1 cellular context compared by ENCODE assay signal in the genomic region with DNA sequence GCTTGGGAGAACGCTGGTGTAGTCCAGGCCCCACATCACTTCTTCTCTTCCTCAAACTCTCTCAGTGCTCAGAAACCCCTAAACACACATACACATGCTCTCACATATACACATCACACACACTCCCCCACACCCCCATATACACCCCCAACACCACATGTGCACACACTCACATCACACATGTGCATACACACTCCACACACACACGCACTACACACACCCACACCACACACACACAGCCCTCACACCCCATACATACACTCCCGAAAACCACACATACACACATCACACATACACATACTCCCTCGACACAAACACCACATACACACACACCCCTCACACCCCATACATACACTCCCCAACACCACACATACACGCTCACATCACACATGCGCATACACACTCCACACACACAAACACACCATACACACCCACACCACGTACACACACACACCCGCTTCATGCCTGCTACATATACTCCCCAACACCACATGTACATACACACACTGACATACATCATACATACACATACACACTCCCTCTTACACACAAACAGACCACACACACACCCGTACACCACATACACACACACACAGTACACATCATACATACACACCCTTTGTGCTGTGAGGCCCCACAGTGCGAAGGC.
A peak's percentile ranks its signal among the peaks of the same experiment; 100 is the strongest.
TF ChIP-seq lines count a peak whose summit lies in the region.

No MANE protein-coding gene starts in this region.

TF ChIP-seq in HepG2, 621 proteins besides CTCF, POLR2A, EP300 and RAD21 (continued from another document and continues in another):
- TF ChIP-seq, protein P1, sequence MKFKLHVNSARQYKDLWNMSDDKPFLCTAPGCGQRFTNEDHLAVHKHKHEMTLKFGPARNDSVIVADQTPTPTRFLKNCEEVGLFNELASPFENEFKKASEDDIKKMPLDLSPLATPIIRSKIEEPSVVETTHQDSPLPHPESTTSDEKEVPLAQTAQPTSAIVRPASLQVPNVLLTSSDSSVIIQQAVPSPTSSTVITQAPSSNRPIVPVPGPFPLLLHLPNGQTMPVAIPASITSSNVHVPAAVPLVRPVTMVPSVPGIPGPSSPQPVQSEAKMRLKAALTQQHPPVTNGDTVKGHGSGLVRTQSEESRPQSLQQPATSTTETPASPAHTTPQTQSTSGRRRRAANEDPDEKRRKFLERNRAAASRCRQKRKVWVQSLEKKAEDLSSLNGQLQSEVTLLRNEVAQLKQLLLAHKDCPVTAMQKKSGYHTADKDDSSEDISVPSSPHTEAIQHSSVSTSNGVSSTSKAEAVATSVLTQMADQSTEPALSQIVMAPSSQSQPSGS (CRISPR knock-in tag; IDR thresholded peaks at IDR 0.05) = no peak
- TF ChIP-seq FOSL1 (CRISPR knock-in tag; IDR thresholded peaks at IDR 0.05; ENCODE audit: borderline replicate concordance) (no peak), ASH2L (IDR thresholded peaks at IDR 0.05; ENCODE audit: insufficient read length, low read depth, low read length) (no peak), LCORL (IDR thresholded peaks at IDR 0.05) (0 out of 2 replicates have a peak, but pooled peaks have one; percentile 13), LCORL (CRISPR knock-in tag; IDR thresholded peaks at IDR 0.05) (no peak), ZNF224 (CRISPR knock-in tag; IDR thresholded peaks at IDR 0.05) (no peak), SIN3B (IDR thresholded peaks at IDR 0.05; ENCODE audit: low read length) (no peak), HDAC2 (CRISPR knock-in tag; IDR thresholded peaks at IDR 0.05) (no peak), ZBTB38 (CRISPR knock-in tag; IDR thresholded peaks at IDR 0.05) (peak; percentile 16; the same call in 1 of the 2 replicates), NPAS2 (CRISPR knock-in tag; IDR thresholded peaks at IDR 0.05; ENCODE audit: borderline replicate concordance) (0 out of 2 replicates have a peak, but pooled peaks have one; percentile 66), RORA (CRISPR knock-in tag; IDR thresholded peaks at IDR 0.05) (no peak), FIP1L1 (IDR thresholded peaks at IDR 0.05; ENCODE audit: borderline replicate concordance, insufficient read depth, low read depth, low read length) (no peak), HHEX (CRISPR knock-in tag; IDR thresholded peaks at IDR 0.05) (no peak), NCOA1 (CRISPR knock-in tag; IDR thresholded peaks at IDR 0.05) (no peak), BORCS8-MEF2B (CRISPR knock-in tag; IDR thresholded peaks at IDR 0.05) (no peak), MATR3 (CRISPR knock-in tag; IDR thresholded peaks at IDR 0.05) (no peak), ARID2 (CRISPR knock-in tag; IDR thresholded peaks at IDR 0.05; ENCODE audit: borderline replicate concordance) (no peak), HCFC1 (IDR thresholded peaks at IDR 0.05; ENCODE audit: low read depth, low read length) (no peak), MED1 (CRISPR knock-in tag; IDR thresholded peaks at IDR 0.05) (no peak), PLRG1 (conservative IDR thresholded peaks at IDR 0.05) (no peak), RFX3 (CRISPR knock-in tag; IDR thresholded peaks at IDR 0.05) (no peak), ZBTB7A (CRISPR knock-in tag; IDR thresholded peaks at IDR 0.05) (0 out of 2 replicates have a peak, but pooled peaks have one; percentile 31)
- TF ChIP-seq, protein P2, sequence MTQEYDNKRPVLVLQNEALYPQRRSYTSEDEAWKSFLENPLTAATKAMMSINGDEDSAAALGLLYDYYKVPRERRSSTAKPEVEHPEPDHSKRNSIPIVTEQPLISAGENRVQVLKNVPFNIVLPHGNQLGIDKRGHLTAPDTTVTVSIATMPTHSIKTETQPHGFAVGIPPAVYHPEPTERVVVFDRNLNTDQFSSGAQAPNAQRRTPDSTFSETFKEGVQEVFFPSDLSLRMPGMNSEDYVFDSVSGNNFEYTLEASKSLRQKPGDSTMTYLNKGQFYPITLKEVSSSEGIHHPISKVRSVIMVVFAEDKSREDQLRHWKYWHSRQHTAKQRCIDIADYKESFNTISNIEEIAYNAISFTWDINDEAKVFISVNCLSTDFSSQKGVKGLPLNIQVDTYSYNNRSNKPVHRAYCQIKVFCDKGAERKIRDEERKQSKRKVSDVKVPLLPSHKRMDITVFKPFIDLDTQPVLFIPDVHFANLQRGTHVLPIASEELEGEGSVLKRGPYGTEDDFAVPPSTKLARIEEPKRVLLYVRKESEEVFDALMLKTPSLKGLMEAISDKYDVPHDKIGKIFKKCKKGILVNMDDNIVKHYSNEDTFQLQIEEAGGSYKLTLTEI (CRISPR knock-in tag; conservative IDR thresholded peaks at IDR 0.05) = no peak
- TF ChIP-seq, protein P3, sequence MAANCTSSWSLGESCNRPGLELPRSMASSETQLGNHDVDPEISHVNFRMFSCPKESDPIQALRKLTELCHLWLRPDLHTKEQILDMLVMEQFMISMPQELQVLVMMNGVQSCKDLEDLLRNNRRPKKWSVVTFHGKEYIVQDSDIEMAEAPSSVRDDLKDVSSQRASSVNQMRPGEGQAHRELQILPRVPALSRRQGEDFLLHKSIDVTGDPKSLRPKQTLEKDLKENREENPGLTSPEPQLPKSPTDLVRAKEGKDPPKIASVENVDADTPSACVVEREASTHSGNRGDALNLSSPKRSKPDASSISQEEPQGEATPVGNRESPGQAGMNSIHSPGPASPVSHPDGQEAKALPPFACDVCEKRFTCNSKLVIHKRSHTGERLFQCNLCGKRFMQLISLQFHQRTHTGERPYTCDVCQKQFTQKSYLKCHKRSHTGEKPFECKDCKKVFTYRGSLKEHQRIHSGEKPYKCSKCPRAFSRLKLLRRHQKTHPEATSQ (CRISPR knock-in tag; IDR thresholded peaks at IDR 0.05; ENCODE audit: borderline replicate concordance) = no peak
- TF ChIP-seq, protein P4, sequence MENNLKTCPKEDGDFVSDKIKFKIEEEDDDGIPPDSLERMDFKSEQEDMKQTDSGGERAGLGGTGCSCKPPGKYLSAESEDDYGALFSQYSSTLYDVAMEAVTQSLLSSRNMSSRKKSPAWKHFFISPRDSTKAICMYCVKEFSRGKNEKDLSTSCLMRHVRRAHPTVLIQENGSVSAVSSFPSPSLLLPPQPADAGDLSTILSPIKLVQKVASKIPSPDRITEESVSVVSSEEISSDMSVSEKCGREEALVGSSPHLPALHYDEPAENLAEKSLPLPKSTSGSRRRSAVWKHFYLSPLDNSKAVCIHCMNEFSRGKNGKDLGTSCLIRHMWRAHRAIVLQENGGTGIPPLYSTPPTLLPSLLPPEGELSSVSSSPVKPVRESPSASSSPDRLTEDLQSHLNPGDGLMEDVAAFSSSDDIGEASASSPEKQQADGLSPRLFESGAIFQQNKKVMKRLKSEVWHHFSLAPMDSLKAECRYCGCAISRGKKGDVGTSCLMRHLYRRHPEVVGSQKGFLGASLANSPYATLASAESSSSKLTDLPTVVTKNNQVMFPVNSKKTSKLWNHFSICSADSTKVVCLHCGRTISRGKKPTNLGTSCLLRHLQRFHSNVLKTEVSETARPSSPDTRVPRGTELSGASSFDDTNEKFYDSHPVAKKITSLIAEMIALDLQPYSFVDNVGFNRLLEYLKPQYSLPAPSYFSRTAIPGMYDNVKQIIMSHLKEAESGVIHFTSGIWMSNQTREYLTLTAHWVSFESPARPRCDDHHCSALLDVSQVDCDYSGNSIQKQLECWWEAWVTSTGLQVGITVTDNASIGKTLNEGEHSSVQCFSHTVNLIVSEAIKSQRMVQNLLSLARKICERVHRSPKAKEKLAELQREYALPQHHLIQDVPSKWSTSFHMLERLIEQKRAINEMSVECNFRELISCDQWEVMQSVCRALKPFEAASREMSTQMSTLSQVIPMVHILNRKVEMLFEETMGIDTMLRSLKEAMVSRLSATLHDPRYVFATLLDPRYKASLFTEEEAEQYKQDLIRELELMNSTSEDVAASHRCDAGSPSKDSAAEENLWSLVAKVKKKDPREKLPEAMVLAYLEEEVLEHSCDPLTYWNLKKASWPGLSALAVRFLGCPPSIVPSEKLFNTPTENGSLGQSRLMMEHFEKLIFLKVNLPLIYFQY (CRISPR knock-in tag; IDR thresholded peaks at IDR 0.05; ENCODE audit: borderline replicate concordance) = no peak
- TF ChIP-seq, protein P5, sequence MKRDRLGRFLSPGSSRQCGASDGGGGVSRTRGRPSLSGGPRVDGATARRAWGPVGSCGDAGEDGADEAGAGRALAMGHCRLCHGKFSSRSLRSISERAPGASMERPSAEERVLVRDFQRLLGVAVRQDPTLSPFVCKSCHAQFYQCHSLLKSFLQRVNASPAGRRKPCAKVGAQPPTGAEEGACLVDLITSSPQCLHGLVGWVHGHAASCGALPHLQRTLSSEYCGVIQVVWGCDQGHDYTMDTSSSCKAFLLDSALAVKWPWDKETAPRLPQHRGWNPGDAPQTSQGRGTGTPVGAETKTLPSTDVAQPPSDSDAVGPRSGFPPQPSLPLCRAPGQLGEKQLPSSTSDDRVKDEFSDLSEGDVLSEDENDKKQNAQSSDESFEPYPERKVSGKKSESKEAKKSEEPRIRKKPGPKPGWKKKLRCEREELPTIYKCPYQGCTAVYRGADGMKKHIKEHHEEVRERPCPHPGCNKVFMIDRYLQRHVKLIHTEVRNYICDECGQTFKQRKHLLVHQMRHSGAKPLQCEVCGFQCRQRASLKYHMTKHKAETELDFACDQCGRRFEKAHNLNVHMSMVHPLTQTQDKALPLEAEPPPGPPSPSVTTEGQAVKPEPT (CRISPR knock-in tag; IDR thresholded peaks at IDR 0.05; ENCODE audit: low read depth) = no peak
- TF ChIP-seq, protein P6, sequence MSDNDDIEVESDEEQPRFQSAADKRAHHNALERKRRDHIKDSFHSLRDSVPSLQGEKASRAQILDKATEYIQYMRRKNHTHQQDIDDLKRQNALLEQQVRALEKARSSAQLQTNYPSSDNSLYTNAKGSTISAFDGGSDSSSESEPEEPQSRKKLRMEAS (IDR thresholded peaks at IDR 0.05) = no peak
- TF ChIP-seq, protein P7, sequence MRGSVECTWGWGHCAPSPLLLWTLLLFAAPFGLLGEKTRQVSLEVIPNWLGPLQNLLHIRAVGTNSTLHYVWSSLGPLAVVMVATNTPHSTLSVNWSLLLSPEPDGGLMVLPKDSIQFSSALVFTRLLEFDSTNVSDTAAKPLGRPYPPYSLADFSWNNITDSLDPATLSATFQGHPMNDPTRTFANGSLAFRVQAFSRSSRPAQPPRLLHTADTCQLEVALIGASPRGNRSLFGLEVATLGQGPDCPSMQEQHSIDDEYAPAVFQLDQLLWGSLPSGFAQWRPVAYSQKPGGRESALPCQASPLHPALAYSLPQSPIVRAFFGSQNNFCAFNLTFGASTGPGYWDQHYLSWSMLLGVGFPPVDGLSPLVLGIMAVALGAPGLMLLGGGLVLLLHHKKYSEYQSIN (CRISPR knock-in tag; IDR thresholded peaks at IDR 0.05; ENCODE audit: borderline replicate concordance) = no peak
- TF ChIP-seq, protein P8, sequence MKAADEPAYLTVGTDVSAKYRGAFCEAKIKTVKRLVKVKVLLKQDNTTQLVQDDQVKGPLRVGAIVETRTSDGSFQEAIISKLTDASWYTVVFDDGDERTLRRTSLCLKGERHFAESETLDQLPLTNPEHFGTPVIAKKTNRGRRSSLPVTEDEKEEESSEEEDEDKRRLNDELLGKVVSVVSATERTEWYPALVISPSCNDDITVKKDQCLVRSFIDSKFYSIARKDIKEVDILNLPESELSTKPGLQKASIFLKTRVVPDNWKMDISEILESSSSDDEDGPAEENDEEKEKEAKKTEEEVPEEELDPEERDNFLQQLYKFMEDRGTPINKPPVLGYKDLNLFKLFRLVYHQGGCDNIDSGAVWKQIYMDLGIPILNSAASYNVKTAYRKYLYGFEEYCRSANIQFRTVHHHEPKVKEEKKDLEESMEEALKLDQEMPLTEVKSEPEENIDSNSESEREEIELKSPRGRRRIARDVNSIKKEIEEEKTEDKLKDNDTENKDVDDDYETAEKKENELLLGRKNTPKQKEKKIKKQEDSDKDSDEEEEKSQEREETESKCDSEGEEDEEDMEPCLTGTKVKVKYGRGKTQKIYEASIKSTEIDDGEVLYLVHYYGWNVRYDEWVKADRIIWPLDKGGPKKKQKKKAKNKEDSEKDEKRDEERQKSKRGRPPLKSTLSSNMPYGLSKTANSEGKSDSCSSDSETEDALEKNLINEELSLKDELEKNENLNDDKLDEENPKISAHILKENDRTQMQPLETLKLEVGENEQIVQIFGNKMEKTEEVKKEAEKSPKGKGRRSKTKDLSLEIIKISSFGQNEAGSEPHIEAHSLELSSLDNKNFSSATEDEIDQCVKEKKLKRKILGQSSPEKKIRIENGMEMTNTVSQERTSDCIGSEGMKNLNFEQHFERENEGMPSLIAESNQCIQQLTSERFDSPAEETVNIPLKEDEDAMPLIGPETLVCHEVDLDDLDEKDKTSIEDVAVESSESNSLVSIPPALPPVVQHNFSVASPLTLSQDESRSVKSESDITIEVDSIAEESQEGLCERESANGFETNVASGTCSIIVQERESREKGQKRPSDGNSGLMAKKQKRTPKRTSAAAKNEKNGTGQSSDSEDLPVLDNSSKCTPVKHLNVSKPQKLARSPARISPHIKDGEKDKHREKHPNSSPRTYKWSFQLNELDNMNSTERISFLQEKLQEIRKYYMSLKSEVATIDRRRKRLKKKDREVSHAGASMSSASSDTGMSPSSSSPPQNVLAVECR (CRISPR knock-in tag; IDR thresholded peaks at IDR 0.05; ENCODE audit: borderline replicate concordance) = no peak
- TF ChIP-seq, protein P9, sequence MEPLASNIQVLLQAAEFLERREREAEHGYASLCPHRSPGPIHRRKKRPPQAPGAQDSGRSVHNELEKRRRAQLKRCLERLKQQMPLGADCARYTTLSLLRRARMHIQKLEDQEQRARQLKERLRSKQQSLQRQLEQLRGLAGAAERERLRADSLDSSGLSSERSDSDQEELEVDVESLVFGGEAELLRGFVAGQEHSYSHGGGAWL (CRISPR knock-in tag; IDR thresholded peaks at IDR 0.05) = no peak
- TF ChIP-seq, protein P10, sequence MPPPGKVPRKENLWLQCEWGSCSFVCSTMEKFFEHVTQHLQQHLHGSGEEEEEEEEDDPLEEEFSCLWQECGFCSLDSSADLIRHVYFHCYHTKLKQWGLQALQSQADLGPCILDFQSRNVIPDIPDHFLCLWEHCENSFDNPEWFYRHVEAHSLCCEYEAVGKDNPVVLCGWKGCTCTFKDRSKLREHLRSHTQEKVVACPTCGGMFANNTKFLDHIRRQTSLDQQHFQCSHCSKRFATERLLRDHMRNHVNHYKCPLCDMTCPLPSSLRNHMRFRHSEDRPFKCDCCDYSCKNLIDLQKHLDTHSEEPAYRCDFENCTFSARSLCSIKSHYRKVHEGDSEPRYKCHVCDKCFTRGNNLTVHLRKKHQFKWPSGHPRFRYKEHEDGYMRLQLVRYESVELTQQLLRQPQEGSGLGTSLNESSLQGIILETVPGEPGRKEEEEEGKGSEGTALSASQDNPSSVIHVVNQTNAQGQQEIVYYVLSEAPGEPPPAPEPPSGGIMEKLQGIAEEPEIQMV (CRISPR knock-in tag; IDR thresholded peaks at IDR 0.05; ENCODE audit: low read depth) = no peak
- TF ChIP-seq, protein P11, sequence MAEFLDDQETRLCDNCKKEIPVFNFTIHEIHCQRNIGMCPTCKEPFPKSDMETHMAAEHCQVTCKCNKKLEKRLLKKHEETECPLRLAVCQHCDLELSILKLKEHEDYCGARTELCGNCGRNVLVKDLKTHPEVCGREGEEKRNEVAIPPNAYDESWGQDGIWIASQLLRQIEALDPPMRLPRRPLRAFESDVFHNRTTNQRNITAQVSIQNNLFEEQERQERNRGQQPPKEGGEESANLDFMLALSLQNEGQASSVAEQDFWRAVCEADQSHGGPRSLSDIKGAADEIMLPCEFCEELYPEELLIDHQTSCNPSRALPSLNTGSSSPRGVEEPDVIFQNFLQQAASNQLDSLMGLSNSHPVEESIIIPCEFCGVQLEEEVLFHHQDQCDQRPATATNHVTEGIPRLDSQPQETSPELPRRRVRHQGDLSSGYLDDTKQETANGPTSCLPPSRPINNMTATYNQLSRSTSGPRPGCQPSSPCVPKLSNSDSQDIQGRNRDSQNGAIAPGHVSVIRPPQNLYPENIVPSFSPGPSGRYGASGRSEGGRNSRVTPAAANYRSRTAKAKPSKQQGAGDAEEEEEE (CRISPR knock-in tag; IDR thresholded peaks at IDR 0.05; ENCODE audit: borderline replicate concordance) = no peak
